In genomic region chr9:125118696-125119095, GRCh38 we compare ENCODE assay signal across 6 cellular contexts. TPM values are rescaled to one million over a fixed set of nuclear protein-coding genes. Genes with fewer than 3 reads are reported as not detected.
A peak's percentile ranks its signal among the peaks of the same experiment; 100 is the strongest.
DNase-seq lines count a peak whose midpoint lies in the region; ATAC-seq, FAIRE-seq and TF ChIP-seq lines count a peak whose summit lies in the region.
"Not testable (repeated sequence)": the region's sequence is repeated elsewhere in the genome, so short reads cannot be mapped to it uniquely, and the experiment has no call there.

No MANE protein-coding gene starts in this region.

- TF ChIP-seq EP300 in K562 (IDR thresholded peaks at IDR 0.05; ENCODE audit: low read length): not testable (repeated sequence)

- not testable (repeated sequence) for DNase-seq in CD4-positive, alpha-beta T cell; H9; HFFc6; T-helper 2 cell treated with Interferon-gamma antibody and Interleukin-4, amounts not matched to agents 5 μg/mL and 100 μg/mL, for 36 hours (ENCODE audit: low spot score); activated naive CD4-positive, alpha-beta T cell treated with anti-CD3 and anti-CD28 coated beads, Interleukin-2, amount 10 ng/mL, durations not matched to agents 7 days and 5 days; K562 (ENCODE audit: extremely low read depth in 1 of 4, low spot score in 3 of 4)

- not testable (repeated sequence) for H2AFZ ChIP-seq in H9 (ENCODE audit: low read length); K562 (ENCODE audit: low read depth, low read length)

- TF ChIP-seq RAD21 in K562 (CRISPR knock-in tag; conservative IDR thresholded peaks at IDR 0.05 in 1 of 2, IDR thresholded peaks at IDR 0.05 in 1 of 2): not testable (repeated sequence)

- not testable (repeated sequence) for BruUV-seq in K562 (replicated peaks; lab: Mats Ljungman, UMichigan)

- not testable (repeated sequence) for H3K4me2 ChIP-seq in H9 (ENCODE audit: insufficient read depth, insufficient read length, low read length); K562 (ENCODE audit: insufficient read depth, low read length)

- in situ Hi-C loops in K562 (cut with MboI): not testable (repeated sequence)

- not testable (repeated sequence) for H2BK120ac ChIP-seq in H9 (ENCODE audit: low read depth, low read length, poor library complexity, severe bottlenecking)

- not testable (repeated sequence) for H2BK15ac ChIP-seq in H9 (ENCODE audit: low read depth, low read length)

- not testable (repeated sequence) for H4K20me1 ChIP-seq in H9 (ENCODE audit: control insufficient read depth, insufficient read depth, insufficient read length); K562 (replicated peaks; ENCODE audit: control insufficient read depth, insufficient read depth, low read length)

- not testable (repeated sequence) for H3K27me3 Mint-ChIP-seq in CD4-positive, alpha-beta T cell; H9 (ENCODE audit: low read depth); HFFc6 (ENCODE audit: insufficient read depth); T-helper 2 cell treated with Interferon-gamma antibody and Interleukin-4, amounts not matched to agents 5 μg/mL and 100 μg/mL, for 36 hours (ENCODE audit: low read depth); activated naive CD4-positive, alpha-beta T cell treated with anti-CD3 and anti-CD28 coated beads, Interleukin-2, amount 10 ng/mL, durations not matched to agents 7 days and 5 days

- not testable (repeated sequence) for ATAC-seq in CD4-positive, alpha-beta T cell (ENCODE audit: poor library complexity); K562

- H3K4me1 Mint-ChIP-seq in CD4-positive, alpha-beta T cell (ENCODE audit: low read depth): peaks cover 30% of the 10 kb centered on the region
- peaks cover 8 to 11% of the 10 kb centered on the region in 2 experiments for H3K4me1 Mint-ChIP-seq in H9
- H3K4me1 Mint-ChIP-seq in HFFc6 (ENCODE audit: low read depth): peaks cover 28% of the 10 kb centered on the region
- peaks cover 31% of the 10 kb centered on the region for H3K4me1 Mint-ChIP-seq in T-helper 2 cell treated with Interferon-gamma antibody and Interleukin-4, amounts not matched to agents 5 μg/mL and 100 μg/mL, for 36 hours (ENCODE audit: low read depth)
- peaks cover 34% of the 10 kb centered on the region for H3K4me1 Mint-ChIP-seq in activated naive CD4-positive, alpha-beta T cell treated with anti-CD3 and anti-CD28 coated beads, Interleukin-2, amount 10 ng/mL, durations not matched to agents 7 days and 5 days

- H4K91ac ChIP-seq in H9 (ENCODE audit: insufficient read length, low read depth, low read length): not testable (repeated sequence)

- TF ChIP-seq POLR2A in K562 (conservative IDR thresholded peaks at IDR 0.05): not testable (repeated sequence)

- H4K8ac ChIP-seq in H9 (replicated peaks; ENCODE audit: insufficient read length, low read depth, low read length): not testable (repeated sequence)

- CTCF ChIA-PET in CD4-positive, alpha-beta T cell (lab: Charles Lee); activated naive CD4-positive, alpha-beta T cell treated with anti-CD3 and anti-CD28 coated beads, Interleukin-2, amount 10 ng/mL, durations not matched to agents 7 days and 5 days (lab: Charles Lee); K562 (lab: Yijun Ruan, JAX; ENCODE audit: low intra/inter-chr PET ratio): not testable (repeated sequence)

- not testable (repeated sequence) for H3K14ac ChIP-seq in H9 (ENCODE audit: insufficient read depth, low read length)

- H3K27me3 ChIP-seq in CD4-positive, alpha-beta T cell (ENCODE audit: control insufficient read depth, insufficient read depth, low read length); H9 (ENCODE audit: insufficient read depth, low read length); K562 (ENCODE audit: control insufficient read depth in 2 of 2, insufficient read depth in 2 of 2, low read length in 2 of 2): not testable (repeated sequence)

- not testable (repeated sequence) for H3K18ac ChIP-seq in H9 (ENCODE audit: insufficient read length, low read depth, low read length)

- not testable (repeated sequence) for H3K9me1 ChIP-seq in K562 (ENCODE audit: control insufficient read depth, insufficient read depth, low read length)

- H3T11ph ChIP-seq in H9 (ENCODE audit: low read length): not testable (repeated sequence)

- H3K27ac ChIP-seq in CD4-positive, alpha-beta T cell (ENCODE audit: low read depth, low read length); H9 (ENCODE audit: insufficient read length, low read depth, low read length); K562 (ENCODE audit: extremely low read depth, low read depth, low read length): not testable (repeated sequence)

- not testable (repeated sequence) for H3K4me1 ChIP-seq in H9 (ENCODE audit: insufficient read depth, low read length); K562 (replicated peaks in 1 of 2; ENCODE audit: control insufficient read depth in 2 of 2, insufficient read depth in 2 of 2, low read length in 2 of 2)

- H3K56ac ChIP-seq in H9 (ENCODE audit: insufficient read length, low read depth, low read length): not testable (repeated sequence)

- not testable (repeated sequence) for H3K9me3 ChIP-seq in CD4-positive, alpha-beta T cell (ENCODE audit: control insufficient read depth, low read length); H9 (ENCODE audit: control insufficient read depth, low read depth, low read length); K562 (replicated peaks; ENCODE audit: control insufficient read depth, insufficient read depth, low read depth, low read length)

- not testable (repeated sequence) for H3K9ac ChIP-seq in H9 (ENCODE audit: extremely low read depth, insufficient read length, low read length); K562 (ENCODE audit: insufficient read depth in 1 of 2, low read depth in 2 of 2, low read length in 2 of 2)

- peaks cover 16% of the 10 kb centered on the region for H3K36me3 Mint-ChIP-seq in CD4-positive, alpha-beta T cell (ENCODE audit: low read depth)
- peaks cover 8 to 18% (median 18%) of the 10 kb centered on the region in 3 experiments for H3K36me3 Mint-ChIP-seq in H9 (ENCODE audit: insufficient read depth in 1 of 3, low read depth in 3 of 3)
- not testable (repeated sequence) for H3K36me3 Mint-ChIP-seq in HFFc6 (ENCODE audit: low read depth)
- H3K36me3 Mint-ChIP-seq in T-helper 2 cell treated with Interferon-gamma antibody and Interleukin-4, amounts not matched to agents 5 μg/mL and 100 μg/mL, for 36 hours (ENCODE audit: low read depth): peaks cover 15% of the 10 kb centered on the region
- peaks cover 19% of the 10 kb centered on the region for H3K36me3 Mint-ChIP-seq in activated naive CD4-positive, alpha-beta T cell treated with anti-CD3 and anti-CD28 coated beads, Interleukin-2, amount 10 ng/mL, durations not matched to agents 7 days and 5 days

- intact Hi-C loops in CD4-positive, alpha-beta T cell (cut with DNase I, micrococcal nuclease): not testable (repeated sequence)
- intact Hi-C loops in K562 (cut with micrococcal nuclease): loop anchor here (10.0 kb wide), 1 partner anchor 64 kb away; no protein-coding TSS in a partner anchor

- H3K4ac ChIP-seq in H9 (ENCODE audit: low read depth, low read length): not testable (repeated sequence)

- H3K27ac Mint-ChIP-seq in CD4-positive, alpha-beta T cell: peak overlapping the region; percentile 25
- H3K27ac Mint-ChIP-seq in H9 (peak overlapping the region in 2 of 3 experiments; percentile 74 to 80; a peak in 3 of 7 replicates), HFFc6 (peak overlapping the region; percentile 24; the same call in 1 of the 2 replicates)
- peak overlapping the region; percentile 15 for H3K27ac Mint-ChIP-seq in T-helper 2 cell treated with Interferon-gamma antibody and Interleukin-4, amounts not matched to agents 5 μg/mL and 100 μg/mL, for 36 hours
- H3K27ac Mint-ChIP-seq in activated naive CD4-positive, alpha-beta T cell treated with anti-CD3 and anti-CD28 coated beads, Interleukin-2, amount 10 ng/mL, durations not matched to agents 7 days and 5 days: peak overlapping the region; percentile 33

- POLR2A ChIA-PET in CD4-positive, alpha-beta T cell (lab: Charles Lee); K562 (lab: Yijun Ruan, JAX): not testable (repeated sequence)

- not testable (repeated sequence) for H3K79me1 ChIP-seq in H9 (ENCODE audit: insufficient read depth, low read depth, low read length, poor library complexity, severe bottlenecking)

- H3K79me2 ChIP-seq in H9 (ENCODE audit: insufficient read depth, low read length): not testable (repeated sequence)
- H3K79me2 ChIP-seq in K562 (ENCODE audit: control insufficient read depth, insufficient read depth, low read length): peaks cover 25% of the 10 kb centered on the region

- not testable (repeated sequence) for H2BK20ac ChIP-seq in H9 (ENCODE audit: low read depth, low read length, poor library complexity, severe bottlenecking)

- not testable (repeated sequence) for H2AK5ac ChIP-seq in H9 (ENCODE audit: insufficient read length, low read length)

- not testable (repeated sequence) for H3K4me3 ChIP-seq in K562

- not testable (repeated sequence) for FAIRE-seq in K562 (lab: Jason Lieb, UNC)

- not testable (repeated sequence) for H3K36me3 ChIP-seq in K562 (ENCODE audit: control insufficient read depth, insufficient read depth, low read length)

- H3K4me3 Mint-ChIP-seq in CD4-positive, alpha-beta T cell; H9; HFFc6; T-helper 2 cell treated with Interferon-gamma antibody and Interleukin-4, amounts not matched to agents 5 μg/mL and 100 μg/mL, for 36 hours; activated naive CD4-positive, alpha-beta T cell treated with anti-CD3 and anti-CD28 coated beads, Interleukin-2, amount 10 ng/mL, durations not matched to agents 7 days and 5 days: not testable (repeated sequence)

- not testable (repeated sequence) for TF ChIP-seq CTCF in CD4-positive, alpha-beta T cell (IDR thresholded peaks at IDR 0.05); H9 (conservative IDR thresholded peaks at IDR 0.05); HFFc6 (IDR thresholded peaks at IDR 0.05); K562 (IDR thresholded peaks at IDR 0.05 in 2 of 3, conservative IDR thresholded peaks at IDR 0.05 in 1 of 3; ENCODE audit: insufficient read depth in 2 of 3, low read depth in 1 of 3, low read length in 3 of 3)

- no CpG with 5 or more reads among the region's 2 CpGs for WGBS in H9 (ENCODE audit: extremely low coverage, insufficient read length, low lambda C conversion rate)
- WGBS in K562 (ENCODE audit: insufficient coverage, low coverage, missing lambda C conversion rate): 71% methylated on average over 2 of the region's 2 CpGs

- not testable (repeated sequence) for H4K5ac ChIP-seq in H9 (ENCODE audit: insufficient read length, low read depth, low read length)

- not testable (repeated sequence) for H3K9me3 Mint-ChIP-seq in CD4-positive, alpha-beta T cell; H9; HFFc6; T-helper 2 cell treated with Interferon-gamma antibody and Interleukin-4, amounts not matched to agents 5 μg/mL and 100 μg/mL, for 36 hours; activated naive CD4-positive, alpha-beta T cell treated with anti-CD3 and anti-CD28 coated beads, Interleukin-2, amount 10 ng/mL, durations not matched to agents 7 days and 5 days

- H2BK12ac ChIP-seq in H9 (ENCODE audit: insufficient read length, low read depth, low read length): not testable (repeated sequence)

- H3K23me2 ChIP-seq in H9 (ENCODE audit: insufficient read length, low read depth, low read length, poor library complexity, severe bottlenecking): not testable (repeated sequence)

- H2BK5ac ChIP-seq in H9 (ENCODE audit: insufficient read length, low read length): not testable (repeated sequence)

- not testable (repeated sequence) for H3K23ac ChIP-seq in H9 (ENCODE audit: insufficient read length, low read depth, low read length)

RNA-seq across cellular contexts. Expression of gene SCAI, which starts 24.6 kb away (rescaled TPM):
- 10 to 100 TPM; 11.6 to 13.4 TPM for total RNA-seq in CD4-positive, alpha-beta T cell
- total RNA-seq in H9 (2021): 14.1 and 15.5 TPM in 2 replicates
- total RNA-seq in HFFc6 (2021; fragmentation: NEBNext Ultra II Directional; extraction: Animal tissue kit (Norgen Biotek cat#: 25700)): 1 to 10 TPM; 4.7 to 7.2 (median 5.6) TPM
- total RNA-seq in K562 (2011; cell fraction: chromatin; rRNA removed; ENCODE audit: low replicate concordance): 53.4 and 125 TPM in 2 replicates
- 19.5 and 28.4 TPM in 2 replicates for total RNA-seq in K562 (2011; cell fraction: nucleolus; rRNA removed)
- 44.9 and 60.8 TPM in 2 replicates for total RNA-seq in K562 (2011; cell fraction: nucleoplasm; rRNA removed)
- 2.3 and 4.0 TPM in 2 replicates for total RNA-seq in K562 (2014; rRNA removed)
- total RNA-seq in K562 (2014; rRNA removed; fragmentation: Illumina TruSeq; extraction: Trizol): 9.7 and 11.4 TPM in 2 replicates
- total RNA-seq in K562 (2015; rRNA removed; fragmentation: Illumina TruSeq; extraction: Trizol): 6.2 and 7.0 TPM in 2 replicates
- 6.9 and 9.4 TPM in 2 replicates for total RNA-seq in K562 (2021)
- polyA plus RNA-seq in K562 (2011; rRNA removed): 12.4 and 15.0 TPM in 2 replicates
- polyA plus RNA-seq in K562 (2011; cell fraction: cytosol; rRNA removed): 2.5 and 7.2 TPM in 2 replicates
- polyA plus RNA-seq in K562 (2011; cell fraction: nucleus; rRNA removed): 11.3 and 18.1 TPM in 2 replicates
- 2.0 and 2.8 TPM in 2 replicates for polyA plus RNA-seq in K562 (2012)
- polyA plus RNA-seq in K562 (2014; fragmentation: Illumina TruSeq; extraction: Trizol): 3.1 and 4.1 TPM in 2 replicates
- polyA plus RNA-seq in K562 (2014; fragmentation: Nextera tagmentation; extraction: Ambion mirVana): under 1 TPM; 0.70 to 0.84 TPM
- polyA plus RNA-seq in K562 (2014; rRNA removed): 4.2 TPM in 2 replicates
- 26.3 and 39.0 TPM in 2 replicates for polyA minus RNA-seq in K562 (2011; rRNA and poly(A)+ RNA removed)
- 13.0 and 19.6 TPM in 2 replicates for polyA minus RNA-seq in K562 (2011; cell fraction: cytosol; rRNA and poly(A)+ RNA removed)
- 10.5 and 21.5 TPM in 2 replicates for polyA minus RNA-seq in K562 (2011; cell fraction: nucleus; rRNA and poly(A)+ RNA removed)

Comparison
In these comparisons a context has a peak if more than half of its experiments do, and no peak if none do; other contexts are left out.
1. H3K27ac Mint-ChIP-seq: peak in every context shown above with its lines; median percentile 77 in H9; 33 in activated naive CD4-positive, alpha-beta T cell treated with anti-CD3 and anti-CD28 coated beads, Interleukin-2, amount 10 ng/mL, durations not matched to agents 7 days and 5 days; 25 in CD4-positive, alpha-beta T cell; 24 in HFFc6; 15 in T-helper 2 cell treated with Interferon-gamma antibody and Interleukin-4, amounts not matched to agents 5 μg/mL and 100 μg/mL, for 36 hours.